ENCODE assay signal across 8 cellular contexts in the genomic region with DNA sequence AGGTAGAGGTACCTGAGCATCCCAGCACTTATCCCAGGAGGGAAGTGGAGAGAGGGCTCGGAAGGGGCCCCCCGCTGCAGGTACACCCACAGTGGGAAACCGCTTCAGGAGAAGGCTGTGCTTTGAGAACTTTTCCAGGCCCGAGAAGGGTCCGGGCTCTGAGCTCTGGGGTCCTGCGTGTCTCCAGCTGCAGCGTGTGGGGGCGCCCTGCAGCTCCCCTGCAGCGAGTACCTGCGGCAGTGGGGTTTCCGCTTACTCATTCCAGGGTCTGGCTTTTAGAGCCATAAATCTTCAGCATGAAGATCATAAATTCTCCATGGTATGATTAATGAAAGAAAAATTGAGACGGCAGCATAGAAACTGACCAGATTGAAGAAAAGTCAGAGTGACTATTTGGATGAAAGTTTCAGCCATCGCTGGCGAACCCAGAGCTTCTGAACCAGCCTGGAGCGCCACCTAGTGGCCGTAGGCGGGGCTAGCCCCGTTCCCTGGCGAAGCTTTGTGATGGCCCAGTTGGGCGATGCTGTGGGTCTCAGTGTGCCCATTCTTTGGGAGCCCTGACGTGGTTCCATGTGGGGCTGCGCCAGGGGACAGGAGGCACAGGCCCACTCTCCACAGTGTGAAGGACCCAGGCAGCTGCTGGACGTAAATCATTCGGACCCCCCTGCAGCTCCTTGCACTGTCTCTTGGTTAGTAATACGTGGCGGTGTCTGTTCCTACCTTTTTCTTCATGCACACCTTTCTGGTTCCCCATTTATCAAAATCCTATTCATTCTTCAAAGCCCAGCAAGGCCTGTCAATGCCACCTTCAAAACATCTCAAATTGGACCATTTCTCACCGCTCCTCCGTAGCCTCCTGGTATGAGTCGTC.
DNase-seq lines count a peak whose midpoint lies in the region; ATAC-seq and TF ChIP-seq lines count a peak whose summit lies in the region.

No MANE protein-coding gene starts in this region.

- H3K27ac ChIP-seq in A673 (ENCODE audit: low read depth, low read length, poor library complexity, severe bottlenecking) (no peak overlapping the region), mammary epithelial cell (ENCODE audit: insufficient read depth, low read depth, low read length) (no peak overlapping the region)

- POLR2A ChIA-PET in A673 (lab: Charles Lee; ENCODE audit: low non-redundant PET) = interaction anchor here (0.7 kb wide), 1 partner anchor 36 kb away, joined by 3 read pairs; no protein-coding TSS in a partner anchor

- H3K4me3 ChIP-seq in A673 (ENCODE audit: low read depth, low read length, poor library complexity, severe bottlenecking) (no peak overlapping the region), mammary epithelial cell (replicated peaks in 1 of 3; ENCODE audit: insufficient read depth in 1 of 3, low read depth in 2 of 3, low read length in 3 of 3) (no peak overlapping the region), kidney epithelial cell (ENCODE audit: low read depth, low read length) (no peak overlapping the region)

- H3K4me1 ChIP-seq in A673 (ENCODE audit: insufficient read depth, low read length, poor library complexity, severe bottlenecking) (no peaks in the 10 kb centered on the region), mammary epithelial cell (ENCODE audit: insufficient read depth, low read length) (peaks cover 9% of the 10 kb centered on the region)

- TF ChIP-seq CTCF in A673 (conservative IDR thresholded peaks at IDR 0.05; ENCODE audit: low read depth, low read length) (peak; percentile 96), GM13977 (IDR thresholded peaks at IDR 0.05; ENCODE audit: extremely low read depth, insufficient read depth, missing control alignments) (peak; percentile 96), mammary epithelial cell (conservative IDR thresholded peaks at IDR 0.05 in 1 of 2, IDR thresholded peaks at IDR 0.05 in 1 of 2; ENCODE audit: extremely low read depth in 1 of 2, insufficient read depth in 1 of 2, low read depth in 1 of 2, low read length in 2 of 2) (peak; percentile 93 to 99), kidney epithelial cell (IDR thresholded peaks at IDR 0.05; ENCODE audit: insufficient read depth, low read length, poor library complexity, severe bottlenecking) (peak; percentile 99)

- dilution Hi-C loops in mammary epithelial cell (cut with HindIII; ENCODE audit: low sequenced_read_pairs) = loop anchor here (5.0 kb wide), 4 partner anchors 43 to 203 kb away; no protein-coding TSS in a partner anchor

- DNase-seq in A673 (ENCODE audit: low spot score) = peak; percentile 77
- peak; percentile 90 for DNase-seq in GM13977 (ENCODE audit: low spot score)
- DNase-seq in NCI-H1436 treated with DMSO at 0.1 percent for 48 hours (lab: John Stamatoyannopoulos, UW) = peak; percentile 6
- DNase-seq in activated CD4-positive, CD25-positive, alpha-beta regulatory T cell treated with anti-CD3 and anti-CD28 coated beads, Interleukin-2, amount 50 U/mL, for 16 hours (ENCODE audit: low read depth, low spot score) = peak; percentile 38
- peak; percentile 32 for DNase-seq in mammary epithelial cell
- no peak for DNase-seq in kidney epithelial cell (ENCODE audit: low read depth)
- DNase-seq in stimulated activated CD4-positive, alpha-beta T cell treated with anti-CD3 and anti-CD28 coated beads, Interleukin-2, amount 100 ng/mL, for 24 hours = peak; percentile 77 to 79

- no peaks in the 10 kb centered on the region for H3K79me2 ChIP-seq in mammary epithelial cell (ENCODE audit: insufficient read depth, low read length)

- no peaks in the 10 kb centered on the region for H3K9me3 ChIP-seq in A673 (ENCODE audit: low read depth, low read length, poor library complexity, severe bottlenecking)
- no peaks in the 10 kb centered on the region for H3K9me3 ChIP-seq in mammary epithelial cell (replicated peaks; ENCODE audit: insufficient read depth, low read length)

- H2AFZ ChIP-seq in mammary epithelial cell (ENCODE audit: low read depth, low read length) = no peak overlapping the region

- no peak overlapping the region for H3K4me2 ChIP-seq in mammary epithelial cell (ENCODE audit: insufficient read depth, low read depth, low read length)

- BruUV-seq in A673 (replicated peaks; lab: Mats Ljungman, UMichigan) (no TSS peak), mammary epithelial cell (replicated peaks; lab: Mats Ljungman, UMichigan) (no TSS peak)

- H3K9ac ChIP-seq in mammary epithelial cell (ENCODE audit: insufficient read depth, low read length) = no peak overlapping the region

- 49% methylated on average over 18 of the region's 29 CpGs for WGBS in mammary epithelial cell (ENCODE audit: low coverage, missing lambda C conversion rate)

- H3K27me3 ChIP-seq in A673 (replicated peaks; ENCODE audit: insufficient read depth, low read depth, low read length, poor library complexity) (no peaks in the 10 kb centered on the region), mammary epithelial cell (ENCODE audit: insufficient read depth, low read length) (no peaks in the 10 kb centered on the region), kidney epithelial cell (ENCODE audit: control insufficient read depth, insufficient read depth, low read length) (no peaks in the 10 kb centered on the region)

- ATAC-seq in HG03095 (IDR thresholded peaks at IDR 0.05; ENCODE audit: unreplicated experiment) = no peak

- intact Hi-C loops in A673 (cut with micrococcal nuclease; ENCODE audit: unreplicated experiment) = loop anchor here (1.0 to 2.0 kb wide), 3 partner anchors 67 to 202 kb away; no protein-coding TSS in a partner anchor
- intact Hi-C loops in mammary epithelial cell (cut with micrococcal nuclease) = loop anchor here (1.0 to 5.0 kb wide), 4 partner anchors 58 to 202 kb away; no protein-coding TSS in a partner anchor

- H4K20me1 ChIP-seq in mammary epithelial cell (ENCODE audit: insufficient read depth, low read length) = no peaks in the 10 kb centered on the region

- in situ Hi-C loops in GM13977 (cut with MboI; ENCODE audit: low pct_unique_long_range_greater_than_20kb, low sequenced_read_pairs, unreplicated experiment) = no loop called here
- in situ Hi-C loops in mammary epithelial cell (cut with MboI; ENCODE audit: low sequenced_read_pairs in 2 of 2) = loop anchor here (5.0 to 10.0 kb wide), 2 partner anchors 138 to 201 kb away; partner anchors contain the start of gene TSPAN9 (in 2 of the 2)

- CTCF ChIA-PET in A673 (lab: Charles Lee) = interaction anchor here (0.5 to 2.2 kb wide), 17 partner anchors 25 to 1002 kb away, joined by 3 to 22 read pairs (median 4); no protein-coding TSS in a partner anchor
- CTCF ChIA-PET in mammary epithelial cell (lab: Charles Lee; ENCODE audit: low non-redundant PET) = interaction anchor here (0.6 to 0.8 kb wide), 3 partner anchors 24 to 429 kb away, joined by 3 to 6 read pairs (median 4); no protein-coding TSS in a partner anchor

- H3K36me3 ChIP-seq in A673 (ENCODE audit: insufficient read depth, low read length, poor library complexity, severe bottlenecking) = no peaks in the 10 kb centered on the region
- no peaks in the 10 kb centered on the region for H3K36me3 ChIP-seq in mammary epithelial cell (ENCODE audit: insufficient read depth, low read length)
- H3K36me3 ChIP-seq in kidney epithelial cell (ENCODE audit: control insufficient read depth, insufficient read depth, low read length) = no peaks in the 10 kb centered on the region
